ENCODE assay signal across 8 cellular contexts in genomic region chr7:157272351-157273207, GRCh38.
DNase-seq lines count a peak whose midpoint lies in the region; ATAC-seq and TF ChIP-seq lines count a peak whose summit lies in the region.

No MANE protein-coding gene starts in this region.

- TF ChIP-seq CTCF in Caco-2 (IDR thresholded peaks at IDR 0.05; ENCODE audit: insufficient read depth in 1 of 2, low read depth in 1 of 2, low read length in 1 of 2, severe bottlenecking in 1 of 2, unreplicated experiment in 1 of 2): no peak

- 0 out of 2 replicates have a peak, but pooled peaks cover 5% of the 10 kb centered on the region for H3K4me1 ChIP-seq in Caco-2
- H3K4me1 ChIP-seq in skeletal muscle satellite cell (ENCODE audit: control insufficient read depth, insufficient read depth, low read length): peaks cover 55% of the 10 kb centered on the region

- no peak for DNase-seq in Caco-2
- DNase-seq in SK-N-MC (ENCODE audit: low read depth, low spot score): no peak
- DNase-seq in islet precursor cell: peak; percentile 54
- no peak for DNase-seq in stimulated activated CD4-positive, alpha-beta T cell treated with anti-CD3 and anti-CD28 coated beads, Interleukin-2, amount 100 ng/mL, for 48 hours
- DNase-seq in stimulated activated naive CD4-positive, alpha-beta T cell treated with Interleukin-2 at 50 U/mL for 16 hours (lab: John Stamatoyannopoulos, UW): no peak

- CTCF ChIA-PET in Caco-2 (lab: Charles Lee): no interaction called here

- peak overlapping the region; percentile 38 for H3K4me2 ChIP-seq in skeletal muscle satellite cell (ENCODE audit: low read length)

- H3K27me3 ChIP-seq in Caco-2 (replicated peaks; ENCODE audit: control insufficient read depth, insufficient read depth, low read length) (no peaks in the 10 kb centered on the region), skeletal muscle satellite cell (ENCODE audit: control insufficient read depth, insufficient read depth, low read length) (no peaks in the 10 kb centered on the region)

- H3K27me3 Mint-ChIP-seq in Caco-2 (ENCODE audit: insufficient read depth, unreplicated experiment): no peaks in the 10 kb centered on the region

- H3K4me1 Mint-ChIP-seq in Caco-2 (ENCODE audit: low read depth, unreplicated experiment): peaks cover 9% of the 10 kb centered on the region

- no peak for ATAC-seq in HG03097 (IDR thresholded peaks at IDR 0.05; ENCODE audit: low FRiP score, unreplicated experiment)
- no peak for ATAC-seq in GM21723 (IDR thresholded peaks at IDR 0.05; ENCODE audit: unreplicated experiment)

- H3K27ac ChIP-seq in SK-N-MC: peak overlapping the region; percentile 2; the same call in 1 of the 2 replicates

- peak overlapping the region; percentile 53 for H3K27ac Mint-ChIP-seq in Caco-2 (ENCODE audit: unreplicated experiment)

- no peaks in the 10 kb centered on the region for H3K9me3 Mint-ChIP-seq in Caco-2 (ENCODE audit: unreplicated experiment)

- peaks cover 40% of the 10 kb centered on the region for H3K36me3 Mint-ChIP-seq in Caco-2 (ENCODE audit: insufficient read depth, unreplicated experiment)

- no peak overlapping the region for H3K4me3 Mint-ChIP-seq in Caco-2 (ENCODE audit: unreplicated experiment)

- H3K4me3 ChIP-seq in Caco-2 (ENCODE audit: low read depth, low read length) (no peak overlapping the region), SK-N-MC (no peak overlapping the region), skeletal muscle satellite cell (ENCODE audit: low read length) (no peak overlapping the region)

- H3K9me3 ChIP-seq in Caco-2: no peaks in the 10 kb centered on the region
- no peaks in the 10 kb centered on the region for H3K9me3 ChIP-seq in SK-N-MC (ENCODE audit: low read depth, low read length)
- H3K9me3 ChIP-seq in skeletal muscle satellite cell (replicated peaks; ENCODE audit: low read length): no peaks in the 10 kb centered on the region

- intact Hi-C loops in Caco-2 (cut with micrococcal nuclease; ENCODE audit: unreplicated experiment): loop anchor here (1.0 to 5.0 kb wide), 2 partner anchors 45 to 68 kb away; no protein-coding TSS in a partner anchor

- H3K9ac ChIP-seq in SK-N-MC (ENCODE audit: insufficient read length): no peak overlapping the region
- peak overlapping the region; percentile 74 for H3K9ac ChIP-seq in skeletal muscle satellite cell (ENCODE audit: low read depth, low read length)

- peaks cover 5% of the 10 kb centered on the region; the same call in 1 of the 2 replicates for H3K36me3 ChIP-seq in Caco-2 (ENCODE audit: control insufficient read depth, insufficient read depth, low read length)
- peaks cover 12% of the 10 kb centered on the region for H3K36me3 ChIP-seq in SK-N-MC (ENCODE audit: insufficient read depth, low read length)
- peaks cover 19% of the 10 kb centered on the region for H3K36me3 ChIP-seq in skeletal muscle satellite cell (ENCODE audit: insufficient read depth, low read length)

- no TSS peak for BruUV-seq in Caco-2 (replicated peaks; lab: Mats Ljungman, UMichigan)

- POLR2A ChIA-PET in Caco-2 (lab: Charles Lee): interaction anchor here (0.6 kb wide), 1 partner anchor 64 kb away, joined by 3 read pairs; no protein-coding TSS in a partner anchor
